In the genomic region with DNA sequence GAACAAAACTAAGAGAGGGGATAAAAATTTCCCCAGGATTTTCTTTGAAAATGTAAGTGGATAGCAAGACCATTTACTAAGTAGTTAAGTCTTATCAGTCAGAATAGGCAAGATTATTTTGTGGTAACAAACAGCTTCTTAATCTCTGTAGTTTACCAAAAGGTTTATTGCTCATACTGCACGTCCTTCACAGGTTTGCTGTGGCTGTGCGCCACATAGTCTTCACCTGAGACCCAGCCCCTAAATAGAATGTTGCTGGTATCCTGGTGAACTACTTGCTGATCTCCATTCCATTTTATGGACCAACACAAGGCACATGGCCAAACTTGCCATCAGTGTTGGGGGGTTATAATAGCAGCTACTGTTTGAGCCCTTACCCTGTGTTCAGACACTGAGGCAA, we compare ENCODE assay signal across 18 cellular contexts.
"Had no signal": no experiment of that assay in that cellular context is flagged by ENCODE, and none has a peak within 500 bp of the region (broad histone marks: within the 10 kb centered on the region; RNA-seq: fewer than 3 reads in every experiment).

No MANE protein-coding gene starts in this region.

- H3K4me1 ChIP-seq: heart left ventricle, spleen, tibial nerve had no signal

- H3K27me3 Mint-ChIP-seq: naive thymus-derived CD8-positive, alpha-beta T cell had no signal

- H3K36me3 ChIP-seq: heart left ventricle, neutrophil had no signal

- H3K27me3 ChIP-seq: heart left ventricle, neutrophil, spleen, tibial nerve had no signal

- ATAC-seq: esophagus mucosa; heart left ventricle; left lobe of liver; mucosa of descending colon; naive thymus-derived CD8-positive, alpha-beta T cell; sciatic nerve had no signal

- H3K4me3 ChIP-seq: coronary artery, heart left ventricle, mucosa of descending colon, spleen, tibial nerve had no signal

- DNase-seq: effector CD8-positive, alpha-beta T cell; heart left ventricle; hippocampal formation; islet precursor cell; mucosa of descending colon; naive thymus-derived CD8-positive, alpha-beta T cell; posterior cingulate gyrus; spleen; stimulated activated CD4-positive, alpha-beta T cell treated with anti-CD3 and anti-CD28 coated beads, Interleukin-2, amount 100 ng/mL, for 24 hours; stimulated activated CD4-positive, alpha-beta T cell treated with anti-CD3 and anti-CD28 coated beads, Interleukin-4, amount 100 ng/mL, for 4 hours; stimulated activated naive CD4-positive, alpha-beta T cell had no signal

- H3K9me3 ChIP-seq: mucosa of descending colon, neutrophil had no signal

- FAIRE-seq: frontal cortex had no signal

- H3K4me3 Mint-ChIP-seq: naive thymus-derived CD8-positive, alpha-beta T cell had no signal

- H3K27ac ChIP-seq: coronary artery, heart left ventricle, neutrophil, spleen, tibial nerve had no signal
